In genomic region chr18:48342588-48342987, GRCh38 we compare ENCODE assay signal across 15 cellular contexts.
A peak's percentile ranks its signal among the peaks of the same experiment; 100 is the strongest.
DNase-seq lines count a peak whose midpoint lies in the region; ATAC-seq and TF ChIP-seq lines count a peak whose summit lies in the region.
"Had no signal": no experiment of that assay in that cellular context is flagged by ENCODE, and none has a peak within 500 bp of the region (broad histone marks: within the 10 kb centered on the region; RNA-seq: fewer than 3 reads in every experiment).

No MANE protein-coding gene starts in this region.

- H3K9me3 Mint-ChIP-seq in stimulated activated naive CD8-positive, alpha-beta T cell treated with anti-CD3 and anti-CD28 coated beads, Interleukin-15, amount 100 ng/mL, for 72 hours: no peaks in the 10 kb centered on the region
- H3K9me3 Mint-ChIP-seq: activated T-cell treated with anti-CD3 and anti-CD28 coated beads, Interleukin-2, amount 50 U/mL, for 24 hours; T-helper 1 cell treated with Interleukin-12 subunit alpha and Interleukin-12 subunit beta and Interleukin-4 antibody, amounts not matched to agents 30 μg/mL and 1 μg/mL, for 36 hours had no signal

- H3K9ac ChIP-seq in skeletal muscle tissue (ENCODE audit: low read depth in 1 of 3, low read length in 3 of 3): peak overlapping the region; percentile 20 to 25 (median 23)
- H3K9ac ChIP-seq: BLaER1 treated with 17β-estradiol and CSF1 and Interleukin-3, amounts not matched to agents 10 nM and 100 nM had no signal

- ATAC-seq in gastroesophageal sphincter: peak; percentile 41
- no peak for ATAC-seq in stimulated activated naive CD8-positive, alpha-beta T cell treated with anti-CD3 and anti-CD28 coated beads, Interleukin-15, amount 100 ng/mL, for 72 hours
- ATAC-seq in GM18498 (IDR thresholded peaks at IDR 0.05; ENCODE audit: unreplicated experiment): no peak
- ATAC-seq: activated CD4-positive, alpha-beta T cell treated with anti-CD3 and anti-CD28 coated beads for 36 hours; Panc1; stimulated activated naive CD8-positive, alpha-beta T cell treated with anti-CD3 and anti-CD28 coated beads, Interleukin-15, Interleukin-2, amounts not matched to agents 100 U/mL and 50 U/mL, for 24 hours had no signal

- H3K4me1 ChIP-seq in gastroesophageal sphincter (peaks cover 0 to 47% (median 8%) of the 10 kb centered on the region in 3 donors), skeletal muscle tissue (ENCODE audit: control insufficient read depth in 3 of 3, insufficient read depth in 3 of 3, low read length in 3 of 3) (peaks cover 10 to 20% (median 12%) of the 10 kb centered on the region in 3 donors)
- H3K4me1 ChIP-seq: HAP-1 had no signal

- H3K36me3 ChIP-seq in gastroesophageal sphincter (no peaks in the 10 kb centered on the region), skeletal muscle tissue (ENCODE audit: control insufficient read depth in 3 of 3, insufficient read depth in 3 of 3, low read length in 3 of 3) (no peaks in the 10 kb centered on the region)
- H3K36me3 ChIP-seq: BLaER1 treated with 17β-estradiol and CSF1 and Interleukin-3, amounts not matched to agents 10 nM and 100 nM; HAP-1 had no signal

- no peak for TF ChIP-seq EP300 in gastroesophageal sphincter (IDR thresholded peaks at IDR 0.05)

- peak; percentile 65 for DNase-seq in NCI-H128 (lab: John Stamatoyannopoulos, UW; ENCODE audit: unreplicated experiment)
- DNase-seq in NCI-H2227 (lab: John Stamatoyannopoulos, UW; ENCODE audit: unreplicated experiment): peak; percentile 53
- DNase-seq in activated CD4-positive, alpha-beta T cell treated with anti-CD3 and anti-CD28 coated beads, Interleukin-2, amount 50 U/mL, for 1 hour: no peak
- DNase-seq in stimulated activated naive CD8-positive, alpha-beta T cell treated with anti-CD3 and anti-CD28 coated beads, Interleukin-15, amount 100 ng/mL, for 72 hours: no peak
- no peak for DNase-seq in KG1 (lab: John Stamatoyannopoulos, UW)
- DNase-seq: activated CD4-positive, alpha-beta T cell treated with anti-CD3 and anti-CD28 coated beads for 36 hours; activated T-cell treated with anti-CD3 and anti-CD28 coated beads, Interleukin-2, amount 50 U/mL, for 24 hours; stimulated activated naive CD8-positive, alpha-beta T cell treated with anti-CD3 and anti-CD28 coated beads, Interleukin-15, Interleukin-2, amounts not matched to agents 100 U/mL and 50 U/mL, for 24 hours had no signal

- no peaks in the 10 kb centered on the region for H3K27me3 Mint-ChIP-seq in stimulated activated naive CD8-positive, alpha-beta T cell treated with anti-CD3 and anti-CD28 coated beads, Interleukin-15, amount 100 ng/mL, for 72 hours
- H3K27me3 Mint-ChIP-seq: activated CD4-positive, alpha-beta T cell treated with anti-CD3 and anti-CD28 coated beads for 36 hours had no signal

- H3K27ac ChIP-seq in gastroesophageal sphincter (peak overlapping the region in 3 of 4 donors; percentile 74 to 83 (median 78)), skeletal muscle tissue (ENCODE audit: low read depth, low read length) (no peak overlapping the region)
- H3K27ac ChIP-seq: BLaER1 treated with 17β-estradiol and CSF1 and Interleukin-3, amounts not matched to agents 10 nM and 100 nM had no signal

- no peak overlapping the region for H3K4me3 Mint-ChIP-seq in stimulated activated naive CD8-positive, alpha-beta T cell treated with anti-CD3 and anti-CD28 coated beads, Interleukin-15, amount 100 ng/mL, for 72 hours
- H3K4me3 Mint-ChIP-seq: activated CD4-positive, alpha-beta T cell treated with anti-CD3 and anti-CD28 coated beads for 36 hours; activated T-cell treated with anti-CD3 and anti-CD28 coated beads, Interleukin-2, amount 50 U/mL, for 24 hours; T-helper 1 cell treated with Interleukin-12 subunit alpha and Interleukin-12 subunit beta and Interleukin-4 antibody, amounts not matched to agents 30 μg/mL and 1 μg/mL, for 36 hours had no signal

- no peak overlapping the region for H3K27ac Mint-ChIP-seq in stimulated activated naive CD8-positive, alpha-beta T cell treated with anti-CD3 and anti-CD28 coated beads, Interleukin-15, amount 100 ng/mL, for 72 hours
- H3K27ac Mint-ChIP-seq: activated CD4-positive, alpha-beta T cell treated with anti-CD3 and anti-CD28 coated beads for 36 hours; activated T-cell treated with anti-CD3 and anti-CD28 coated beads, Interleukin-2, amount 50 U/mL, for 24 hours; T-helper 1 cell treated with Interleukin-12 subunit alpha and Interleukin-12 subunit beta and Interleukin-4 antibody, amounts not matched to agents 30 μg/mL and 1 μg/mL, for 36 hours had no signal

- H3K9me3 ChIP-seq in gastroesophageal sphincter: no peaks in the 10 kb centered on the region
- H3K9me3 ChIP-seq in skeletal muscle tissue (ENCODE audit: control insufficient read depth in 3 of 3, low read length in 3 of 3): no peaks in the 10 kb centered on the region
- H3K9me3 ChIP-seq: BLaER1 treated with 17β-estradiol and CSF1 and Interleukin-3, amounts not matched to agents 10 nM and 100 nM; HAP-1 had no signal

- H3K27me3 ChIP-seq in gastroesophageal sphincter (no peaks in the 10 kb centered on the region), skeletal muscle tissue (ENCODE audit: control insufficient read depth in 3 of 3, insufficient read depth in 3 of 3, low read length in 3 of 3) (no peaks in the 10 kb centered on the region)

- 35 to 69% methylated on average over 2 to 6 of the region's 6 CpGs for WGBS in gastroesophageal sphincter (ENCODE audit: low coverage in 1 of 2), 2 donors

- H3K4me1 Mint-ChIP-seq in stimulated activated naive CD8-positive, alpha-beta T cell treated with anti-CD3 and anti-CD28 coated beads, Interleukin-15, amount 100 ng/mL, for 72 hours: no peaks in the 10 kb centered on the region
- H3K4me1 Mint-ChIP-seq: activated CD4-positive, alpha-beta T cell treated with anti-CD3 and anti-CD28 coated beads for 36 hours had no signal

- TF ChIP-seq POLR2A in gastroesophageal sphincter (IDR thresholded peaks at IDR 0.05): no peak

- TF ChIP-seq CTCF in gastroesophageal sphincter (IDR thresholded peaks at IDR 0.05): no peak

- H3K4me3 ChIP-seq in gastroesophageal sphincter (no peak overlapping the region), skeletal muscle tissue (ENCODE audit: low read length in 3 of 3) (peak overlapping the region in 1 of 3 donors; percentile 20)
- H3K4me3 ChIP-seq: BLaER1 treated with 17β-estradiol and CSF1 and Interleukin-3, amounts not matched to agents 10 nM and 100 nM; HAP-1 had no signal

Comparison
In these comparisons a context has a peak if more than half of its experiments do, and no peak if none do; other contexts are left out.
1. DNase-seq: peak in NCI-H128 (single experiment) and NCI-H2227 (single experiment); none in activated CD4-positive, alpha-beta T cell treated with anti-CD3 and anti-CD28 coated beads, Interleukin-2, amount 50 U/mL, for 1 hour (single experiment), stimulated activated naive CD8-positive, alpha-beta T cell treated with anti-CD3 and anti-CD28 coated beads, Interleukin-15, amount 100 ng/mL, for 72 hours (0 of 2) and KG1 (single experiment).